Comparison of ENCODE assay signal across 13 cellular contexts in genomic region chr2:9830685-9831410, GRCh38. TPM values are rescaled to one million over a fixed set of nuclear protein-coding genes. Genes with fewer than 3 reads are reported as not detected.
DNase-seq lines count a peak whose midpoint lies in the region; ATAC-seq and TF ChIP-seq lines count a peak whose summit lies in the region.
"Had no signal": no experiment of that assay in that cellular context is flagged by ENCODE, and none has a peak within 500 bp of the region (broad histone marks: within the 10 kb centered on the region; RNA-seq: fewer than 3 reads in every experiment).

No MANE protein-coding gene starts in this region.

- no peak overlapping the region for H2BK5ac ChIP-seq in mesendoderm (ENCODE audit: low read length)

- TF ChIP-seq CTCF in C4-2B (conservative IDR thresholded peaks at IDR 0.05) (no peak), psoas muscle (IDR thresholded peaks at IDR 0.05) (no peak), spleen (IDR thresholded peaks at IDR 0.05 in 8 of 11, conservative IDR thresholded peaks at IDR 0.05 in 3 of 11) (no peak), endothelial cell (IDR thresholded peaks at IDR 0.05; ENCODE audit: unreplicated experiment) (no peak)

- no peaks in the 10 kb centered on the region for H3K36me3 Mint-ChIP-seq in activated T-helper 17 cell treated with anti-CD3 and anti-CD28 coated beads, Interleukin-2, amount 50 U/mL, for 72 hours (ENCODE audit: low read depth)
- H3K36me3 Mint-ChIP-seq in endothelial cell (ENCODE audit: low read depth, unreplicated experiment), result no peaks in the 10 kb centered on the region

- no peak overlapping the region for H3K23ac ChIP-seq in mesendoderm (ENCODE audit: low read length)

- peak overlapping the region; percentile 1 for H3K56ac ChIP-seq in mesendoderm (ENCODE audit: low read length)

- H3K4me3 ChIP-seq in HUES48 (ENCODE audit: low read depth, low read length), result no peak overlapping the region
- H3K4me3 ChIP-seq in mesendoderm (ENCODE audit: low read length), result no peak overlapping the region
- no peak overlapping the region for H3K4me3 ChIP-seq in psoas muscle
- no peak overlapping the region for H3K4me3 ChIP-seq in spleen

- H3K9ac ChIP-seq in HUES48 (ENCODE audit: low read depth, low read length) (no peak overlapping the region), mesendoderm (ENCODE audit: low read length) (no peak overlapping the region)

- no peak overlapping the region for H3K18ac ChIP-seq in mesendoderm (ENCODE audit: low read length)

- H2AK5ac ChIP-seq in mesendoderm (ENCODE audit: low read length), result no peak overlapping the region

- no peak overlapping the region for H2BK120ac ChIP-seq in mesendoderm (ENCODE audit: low read depth, low read length)

- WGBS in mesendoderm (ENCODE audit: extremely low coverage, insufficient coverage, low lambda C conversion rate), result no CpG with 5 or more reads among the region's 5 CpGs
- WGBS in psoas muscle, 3 donors, result 73 to 88% (median 86%) methylated on average over 5 of the region's 5 CpGs
- 61 to 84% (median 67%) methylated on average over 5 of the region's 5 CpGs for WGBS in spleen, 5 donors

- peaks cover 5% of the 10 kb centered on the region for H3K4me1 Mint-ChIP-seq in activated T-helper 17 cell treated with anti-CD3 and anti-CD28 coated beads, Interleukin-2, amount 50 U/mL, for 72 hours
- no peaks in the 10 kb centered on the region for H3K4me1 Mint-ChIP-seq in endothelial cell (ENCODE audit: unreplicated experiment)

- intact Hi-C loops in psoas muscle (cut with DNase I), result no loop called here
- intact Hi-C loops in spleen (cut with DNase I; ENCODE audit: low total_unique reads), result no loop called here

- no peak overlapping the region for H4K5ac ChIP-seq in mesendoderm (ENCODE audit: low read length)

- H3K36me3 ChIP-seq in HUES48 (ENCODE audit: control insufficient read depth, insufficient read depth, low read length) (no peaks in the 10 kb centered on the region), mesendoderm (ENCODE audit: control insufficient read depth, insufficient read depth, low read length) (no peaks in the 10 kb centered on the region), psoas muscle (ENCODE audit: insufficient read depth in 1 of 2, low read depth in 1 of 2) (no peaks in the 10 kb centered on the region), spleen (no peaks in the 10 kb centered on the region)

- DNase-seq in mesendoderm (peak; percentile 51), NCI-H2029 (lab: John Stamatoyannopoulos, UW) (no peak), psoas muscle (no peak), spleen (no peak), endothelial cell (ENCODE audit: low spot score) (no peak)
- DNase-seq: activated effector memory CD4-positive, alpha-beta T cell treated with Interleukin-2 at 50 U/mL for 16 hours; C1 segment of cervical spinal cord; central memory CD4-positive, alpha-beta T cell; SHP77 treated with DMSO at 0.1 percent for 48 hours; stimulated activated CD4-positive, alpha-beta T cell treated with anti-CD3 and anti-CD28 coated beads, Interleukin-15, amount 100 ng/mL, for 24 hours had no signal

- no peak overlapping the region for H3K4me2 ChIP-seq in mesendoderm (ENCODE audit: low read length)

- no peaks in the 10 kb centered on the region for H3K27me3 Mint-ChIP-seq in activated T-helper 17 cell treated with anti-CD3 and anti-CD28 coated beads, Interleukin-2, amount 50 U/mL, for 72 hours
- peaks cover 6% of the 10 kb centered on the region for H3K27me3 Mint-ChIP-seq in endothelial cell (ENCODE audit: unreplicated experiment)

- no peaks in the 10 kb centered on the region for H3K79me1 ChIP-seq in mesendoderm (ENCODE audit: low read length)

- no peak overlapping the region for H3K27ac Mint-ChIP-seq in activated T-helper 17 cell treated with anti-CD3 and anti-CD28 coated beads, Interleukin-2, amount 50 U/mL, for 72 hours
- H3K27ac Mint-ChIP-seq in endothelial cell (ENCODE audit: unreplicated experiment), result no peak overlapping the region

- peak; percentile 83 for ATAC-seq in activated T-helper 17 cell treated with anti-CD3 and anti-CD28 coated beads, Interleukin-2, amount 50 U/mL, for 72 hours (replicated peaks)
- ATAC-seq in psoas muscle, result no peak

- H3K4me1 ChIP-seq in HUES48 (ENCODE audit: control insufficient read depth, insufficient read depth, low read length) (peaks cover 6% of the 10 kb centered on the region; the same call in 1 of the 2 replicates), mesendoderm (ENCODE audit: control insufficient read depth, low read depth, low read length) (peaks cover 12% of the 10 kb centered on the region), psoas muscle (no peaks in the 10 kb centered on the region), spleen (no peaks in the 10 kb centered on the region)

- H3K4ac ChIP-seq in mesendoderm (ENCODE audit: low read depth, low read length), result no peak overlapping the region

- no peak for TF ChIP-seq POLR2A in spleen (IDR thresholded peaks at IDR 0.05)

- no peaks in the 10 kb centered on the region for H3K9me3 ChIP-seq in HUES48 (ENCODE audit: control insufficient read depth, insufficient read depth, low read length)
- no peaks in the 10 kb centered on the region for H3K9me3 ChIP-seq in psoas muscle
- no peaks in the 10 kb centered on the region for H3K9me3 ChIP-seq in spleen

- no peaks in the 10 kb centered on the region for H3K27me3 ChIP-seq in HUES48 (ENCODE audit: control insufficient read depth, insufficient read depth, low read length)
- no peaks in the 10 kb centered on the region for H3K27me3 ChIP-seq in mesendoderm (ENCODE audit: insufficient read depth, low read length, poor library complexity)
- no peaks in the 10 kb centered on the region for H3K27me3 ChIP-seq in psoas muscle (ENCODE audit: insufficient read depth in 3 of 3, low read length in 2 of 3)
- no peaks in the 10 kb centered on the region for H3K27me3 ChIP-seq in spleen (replicated peaks in 1 of 7)

- H4K8ac ChIP-seq in mesendoderm (ENCODE audit: low read depth, low read length), result no peak overlapping the region

- no peak overlapping the region for H3K4me3 Mint-ChIP-seq in activated T-helper 17 cell treated with anti-CD3 and anti-CD28 coated beads, Interleukin-2, amount 50 U/mL, for 72 hours
- H3K4me3 Mint-ChIP-seq in endothelial cell (ENCODE audit: unreplicated experiment), result no peak overlapping the region

- H3K79me2 ChIP-seq in mesendoderm (ENCODE audit: control insufficient read depth, insufficient read depth, low read length), result no peaks in the 10 kb centered on the region

- H3K27ac ChIP-seq in C4-2B, result peak overlapping the region; percentile 97
- H3K27ac ChIP-seq in HUES48 (ENCODE audit: low read depth, low read length), result peak overlapping the region; percentile 59
- peak overlapping the region; percentile 40 for H3K27ac ChIP-seq in mesendoderm (ENCODE audit: low read depth, low read length)
- no peak overlapping the region for H3K27ac ChIP-seq in psoas muscle
- H3K27ac ChIP-seq in spleen, result no peak overlapping the region

- H2BK15ac ChIP-seq in mesendoderm (replicated peaks; ENCODE audit: low read depth), result no peak overlapping the region

- no peaks in the 10 kb centered on the region for H3K9me3 Mint-ChIP-seq in activated T-helper 17 cell treated with anti-CD3 and anti-CD28 coated beads, Interleukin-2, amount 50 U/mL, for 72 hours
- no peaks in the 10 kb centered on the region for H3K9me3 Mint-ChIP-seq in endothelial cell (ENCODE audit: unreplicated experiment)

RNA-seq across cellular contexts. Expression of gene TAF1B, which starts 12.4 kb away (rescaled TPM):
- total RNA-seq in activated T-helper 17 cell treated with anti-CD3 and anti-CD28 coated beads, Interleukin-2, amount 50 U/mL, for 72 hours, result 10 to 100 TPM; 29.8 to 41.1 TPM
- polyA plus RNA-seq in mesendoderm (2013, experiment 1 of 2), result 26.0 TPM
- 25.3 TPM for polyA plus RNA-seq in mesendoderm (2013, experiment 2 of 2)
- total RNA-seq in psoas muscle (1 to 10 TPM; 3.8 to 7.6 (median 5.8) TPM), spleen (10 to 100 TPM; 11.5 to 26.5 (median 19.1) TPM), endothelial cell (ENCODE audit: unreplicated experiment) (19.5 TPM)
- polyA plus RNA-seq in psoas muscle (1 to 10 TPM; 2.7 to 6.0 (median 5.7) TPM), spleen (1 to 10 TPM; 3.8 to 5.3 (median 4.2) TPM)

Comparison
In these comparisons a context has a peak if more than half of its experiments do, and no peak if none do; other contexts are left out.
1. H3K27ac ChIP-seq: peak in C4-2B (single experiment), HUES48 (single experiment) and mesendoderm (single experiment); none in psoas muscle (single experiment) and spleen (0 of 8).